Comparison of ENCODE assay signal across 25 cellular contexts in genomic region chr10:6128087-6128486, GRCh38.
"Had no signal": no experiment of that assay in that cellular context is flagged by ENCODE, and none has a peak within 500 bp of the region (broad histone marks: within the 10 kb centered on the region; RNA-seq: fewer than 3 reads in every experiment).

No MANE protein-coding gene starts in this region.

- H2AFZ ChIP-seq: parathyroid adenoma had no signal

- DNase-seq: activated CD4-positive, alpha-beta T cell treated with anti-CD3 and anti-CD28 coated beads for 36 hours; activated CD4-positive, CD25-positive, alpha-beta regulatory T cell; activated CD8-positive, alpha-beta memory T cell treated with anti-CD3 and anti-CD28 coated beads, Interleukin-2, amount 50 U/mL, for 48 hours; activated effector memory CD4-positive, alpha-beta T cell treated with Interleukin-2 at 50 U/mL for 16 hours; activated naive CD4-positive, alpha-beta T cell treated with anti-CD3 and anti-CD28 coated beads for 36 hours; activated naive CD8-positive, alpha-beta T cell treated with anti-CD3 and anti-CD28 coated beads for 36 hours; effector memory CD8-positive, alpha-beta T cell; immature natural killer cell; midbrain; stimulated activated CD4-positive, alpha-beta T cell treated with anti-CD3 and anti-CD28 coated beads, Interleukin-15, amount 100 ng/mL, for 24 hours; stimulated activated CD4-positive, alpha-beta T cell treated with anti-CD3 and anti-CD28 coated beads, Interleukin-2, amount 100 ng/mL, for 24 hours; stimulated activated naive CD4-positive, alpha-beta T cell; transverse colon had no signal

- H3K4me3 ChIP-seq: adrenal gland, body of pancreas, heart left ventricle, psoas muscle, right atrium auricular region, smooth muscle cell, testis, transverse colon had no signal

- H3K4me1 ChIP-seq: foreskin keratinocyte, parathyroid adenoma had no signal

- H3K9me3 ChIP-seq: adrenal gland, body of pancreas, heart left ventricle, psoas muscle, right atrium auricular region, testis, transverse colon had no signal

- ATAC-seq: activated CD4-positive, alpha-beta T cell treated with anti-CD3 and anti-CD28 coated beads for 36 hours; body of pancreas; effector memory CD8-positive, alpha-beta T cell; psoas muscle; T-cell had no signal

- H3K36me3 ChIP-seq: adrenal gland, heart left ventricle, right atrium auricular region, transverse colon had no signal

- H3K4me3 Mint-ChIP-seq: activated CD4-positive, alpha-beta T cell treated with anti-CD3 and anti-CD28 coated beads for 36 hours; activated naive CD4-positive, alpha-beta T cell treated with anti-CD3 and anti-CD28 coated beads for 36 hours; activated naive CD8-positive, alpha-beta T cell treated with anti-CD3 and anti-CD28 coated beads for 36 hours; effector memory CD8-positive, alpha-beta T cell; immature natural killer cell; T-helper 2 cell treated with Interferon-gamma antibody and Interleukin-4, amounts not matched to agents 5 μg/mL and 100 μg/mL, for 36 hours had no signal

- H3K27ac Mint-ChIP-seq: activated naive CD4-positive, alpha-beta T cell treated with anti-CD3 and anti-CD28 coated beads for 36 hours; activated naive CD8-positive, alpha-beta T cell treated with anti-CD3 and anti-CD28 coated beads for 36 hours; immature natural killer cell; T-cell; T-helper 2 cell treated with Interferon-gamma antibody and Interleukin-4, amounts not matched to agents 5 μg/mL and 100 μg/mL, for 36 hours had no signal

- H3K9me3 Mint-ChIP-seq: activated naive CD4-positive, alpha-beta T cell treated with anti-CD3 and anti-CD28 coated beads for 36 hours; activated naive CD8-positive, alpha-beta T cell treated with anti-CD3 and anti-CD28 coated beads for 36 hours; effector memory CD8-positive, alpha-beta T cell; immature natural killer cell; naive thymus-derived CD4-positive, alpha-beta T cell; T-cell; T-helper 2 cell treated with Interferon-gamma antibody and Interleukin-4, amounts not matched to agents 5 μg/mL and 100 μg/mL, for 36 hours had no signal

- H3K27ac ChIP-seq: body of pancreas, foreskin keratinocyte, heart left ventricle, parathyroid adenoma, psoas muscle, right atrium auricular region, testis, transverse colon had no signal

- H3K36me3 Mint-ChIP-seq: activated naive CD8-positive, alpha-beta T cell treated with anti-CD3 and anti-CD28 coated beads for 36 hours; immature natural killer cell; naive thymus-derived CD4-positive, alpha-beta T cell; T-cell had no signal

- H3K27me3 Mint-ChIP-seq: activated CD4-positive, alpha-beta T cell treated with anti-CD3 and anti-CD28 coated beads for 36 hours had no signal

- H3K9ac ChIP-seq: parathyroid adenoma had no signal

- H3K27me3 ChIP-seq: adrenal gland, body of pancreas, foreskin keratinocyte, heart left ventricle, right atrium auricular region, testis had no signal

- H3K79me2 ChIP-seq: parathyroid adenoma had no signal
